Comparison of ENCODE assay signal across 23 cellular contexts in genomic region chr1:10621906-10622305, GRCh38.
DNase-seq lines count a peak whose midpoint lies in the region; ATAC-seq, FAIRE-seq and TF ChIP-seq lines count a peak whose summit lies in the region.
"Had no signal": no experiment of that assay in that cellular context is flagged by ENCODE, and none has a peak within 500 bp of the region (broad histone marks: within the 10 kb centered on the region; RNA-seq: fewer than 3 reads in every experiment).

No MANE protein-coding gene starts in this region.

- H3K9me3 ChIP-seq in HEK293 (ENCODE audit: control insufficient read depth, insufficient read depth, low read depth, low read length) (no peaks in the 10 kb centered on the region), gastroesophageal sphincter (no peaks in the 10 kb centered on the region)
- H3K9me3 ChIP-seq: SJCRH30 had no signal

- FAIRE-seq in GM12891 (lab: Jason Lieb, UNC) = no peak
- FAIRE-seq: GM12878 had no signal

- ATAC-seq in gastroesophageal sphincter = no peak
- ATAC-seq: GM12878, HCT116, Panc1 had no signal

- TF ChIP-seq POLR2A in gastroesophageal sphincter (IDR thresholded peaks at IDR 0.05) (no peak), GM12891 (IDR thresholded peaks at IDR 0.05; ENCODE audit: low read depth, low read length) (no peak)

- no peak for TF ChIP-seq EP300 in gastroesophageal sphincter (IDR thresholded peaks at IDR 0.05)

- 61% methylated on average over 3 of the region's 9 CpGs; no CpG with 5 or more reads in 1 of the 2 donors for WGBS in gastroesophageal sphincter (ENCODE audit: low coverage in 1 of 2), 2 donors

- H3K27ac Mint-ChIP-seq in CD14-positive monocyte = no peak overlapping the region
- H3K27ac Mint-ChIP-seq: CD4-positive, alpha-beta T cell had no signal

- peaks cover 43 to 60% of the 10 kb centered on the region in 2 donors for H3K36me3 Mint-ChIP-seq in CD14-positive monocyte

- H3K27ac ChIP-seq in HEK293 (ENCODE audit: extremely low read depth, low read depth, low read length) = no peak overlapping the region
- H3K27ac ChIP-seq in gastroesophageal sphincter = peak overlapping the region in 3 of 4 donors; percentile 51 to 72 (median 56)
- peak overlapping the region; percentile 34 for H3K27ac ChIP-seq in rectal smooth muscle tissue (ENCODE audit: low read depth, low read length)
- H3K27ac ChIP-seq: SJCRH30 had no signal

- H3K4me3 ChIP-seq in HEK293 (ENCODE audit: low read depth, low read length) (no peak overlapping the region), gastroesophageal sphincter (no peak overlapping the region), rectal smooth muscle tissue (ENCODE audit: low read length) (no peak overlapping the region)
- H3K4me3 ChIP-seq: GM12878, SJCRH30 had no signal

- H3K36me3 ChIP-seq in HEK293 (ENCODE audit: control insufficient read depth in 2 of 2, insufficient read depth in 1 of 2, low read length in 2 of 2) = peaks cover 0 to 32% of the 10 kb centered on the region in 2 experiments; a peak in 1 of 3 replicates
- peaks cover 0 to 60% of the 10 kb centered on the region in 2 donors for H3K36me3 ChIP-seq in gastroesophageal sphincter
- H3K36me3 ChIP-seq in rectal smooth muscle tissue (ENCODE audit: control insufficient read depth, insufficient read depth, low read length) = peaks cover 4% of the 10 kb centered on the region
- H3K36me3 ChIP-seq: SJCRH30 had no signal

- H3K27me3 ChIP-seq in gastroesophageal sphincter (no peaks in the 10 kb centered on the region), rectal smooth muscle tissue (ENCODE audit: control insufficient read depth, insufficient read depth, low read length) (no peaks in the 10 kb centered on the region)
- H3K27me3 ChIP-seq: SJCRH30 had no signal

- no peaks in the 10 kb centered on the region for H3K4me1 Mint-ChIP-seq in CD14-positive monocyte

- H3K9ac ChIP-seq in rectal smooth muscle tissue (ENCODE audit: low read length) = no peak overlapping the region

- intact Hi-C loops in CD14-positive monocyte (cut with micrococcal nuclease) = no loop called here

- peaks cover 0 to 2% (median 0%) of the 10 kb centered on the region in 3 donors for H3K27me3 Mint-ChIP-seq in CD14-positive monocyte (ENCODE audit: low read depth in 3 of 3)
- H3K27me3 Mint-ChIP-seq: CD4-positive, alpha-beta T cell had no signal

- H3K9me3 Mint-ChIP-seq in CD14-positive monocyte = no peaks in the 10 kb centered on the region
- H3K9me3 Mint-ChIP-seq: CD4-positive, alpha-beta T cell had no signal

- peak; percentile 21 for DNase-seq in CD14-positive monocyte (ENCODE audit: low spot score)
- no peak for DNase-seq in NAMALWA (ENCODE audit: low spot score)
- no peak for DNase-seq in activated CD8-positive, alpha-beta memory T cell treated with anti-CD3 and anti-CD28 coated beads for 24 hours
- no peak for DNase-seq in GM12891 (ENCODE audit: insufficient read length, low spot score)
- no peak for DNase-seq in SK-N-DZ (ENCODE audit: low spot score)
- DNase-seq: DND-41, GOT3, Karpas-422, MV-4-11, NCI-H1417, NCI-H1694 treated with DMSO at 0.1 percent for 48 hours, NCI-H2081 treated with DMSO at 0.1 percent for 48 hours, NCI-H2171 treated with DMSO at 0.1 percent for 48 hours, NCI-H524 treated with DMSO at 0.1 percent for 48 hours, NCI-H82, SJCRH30 had no signal

- POLR2A ChIA-PET in HEK293 (lab: Yijun Ruan, JAX) = no interaction called here

- H3K4me1 ChIP-seq in HEK293 (ENCODE audit: control insufficient read depth, insufficient read depth, low read length) = no peaks in the 10 kb centered on the region
- no peaks in the 10 kb centered on the region for H3K4me1 ChIP-seq in gastroesophageal sphincter
- no peaks in the 10 kb centered on the region for H3K4me1 ChIP-seq in rectal smooth muscle tissue (ENCODE audit: control insufficient read depth, insufficient read depth, low read length)
- H3K4me1 ChIP-seq: SJCRH30 had no signal

- H3K4me3 Mint-ChIP-seq in CD14-positive monocyte = no peak overlapping the region
- H3K4me3 Mint-ChIP-seq: CD4-positive, alpha-beta T cell had no signal

- no peak for TF ChIP-seq CTCF in CD14-positive monocyte (IDR thresholded peaks at IDR 0.05)
- TF ChIP-seq CTCF in HEK293 (tag by site-specific recombination; IDR thresholded peaks at IDR 0.05) = no peak
- TF ChIP-seq CTCF in gastroesophageal sphincter (IDR thresholded peaks at IDR 0.05) = no peak

- CTCF ChIA-PET in HEK293 (lab: Yijun Ruan, JAX) = no interaction called here

TF ChIP-seq in HEK293, 187 proteins besides CTCF, POLR2A, EP300 and RAD21 (continues in another document):
- TF ChIP-seq PBX3 (CRISPR knock-in tag; IDR thresholded peaks at IDR 0.05) (no peak), ZNF19 (tag by site-specific recombination; IDR thresholded peaks at IDR 0.05; ENCODE audit: low read depth) (no peak), ZNF544 (tag by site-specific recombination; IDR thresholded peaks at IDR 0.05) (no peak), ZNF394 (tag by site-specific recombination; IDR thresholded peaks at IDR 0.05; ENCODE audit: borderline replicate concordance) (no peak), KLF1 (tag by site-specific recombination; IDR thresholded peaks at IDR 0.05) (0 out of 2 replicates have a peak, but pooled peaks have one; percentile 25), ZFHX2 (tag by site-specific recombination; conservative IDR thresholded peaks at IDR 0.05) (0 out of 2 replicates have a peak, but pooled peaks have one; percentile 7), ZSCAN16 (tag by site-specific recombination; IDR thresholded peaks at IDR 0.05) (no peak), HIC1 (tag by site-specific recombination; IDR thresholded peaks at IDR 0.05) (no peak), ZBTB7A (tag by site-specific recombination; IDR thresholded peaks at IDR 0.05; ENCODE audit: low read depth) (no peak)

TF ChIP-seq in GM12891, 5 proteins besides CTCF, POLR2A, EP300 and RAD21:
- TF ChIP-seq POU2F2 (IDR thresholded peaks at IDR 0.05; ENCODE audit: low read depth, low read length) (no peak), POLR2AphosphoS5 (IDR thresholded peaks at IDR 0.05; ENCODE audit: low read depth, low read length) (no peak), TAF1 (IDR thresholded peaks at IDR 0.05; ENCODE audit: low read depth, low read length) (no peak), SPI1 (IDR thresholded peaks at IDR 0.05; ENCODE audit: low read depth, low read length) (no peak), PAX5 (IDR thresholded peaks at IDR 0.05; ENCODE audit: insufficient read depth, low read length, severe bottlenecking) (no peak)
